In genomic region chr6:139323511-139324445, GRCh38 we compare ENCODE assay signal across 8 cellular contexts. TPM values are rescaled to one million over a fixed set of nuclear protein-coding genes. Genes with fewer than 3 reads are reported as not detected.
A peak's percentile ranks its signal among the peaks of the same experiment; 100 is the strongest.
DNase-seq lines count a peak whose midpoint lies in the region; ATAC-seq lines count a peak whose summit lies in the region.

No MANE protein-coding gene starts in this region.

- no peaks in the 10 kb centered on the region for H3K27me3 Mint-ChIP-seq in activated T-helper 1 cell treated with anti-CD3 and anti-CD28 coated beads, Interleukin-12 subunit alpha, Interleukin-12 subunit beta, Interleukin-2, Interleukin-4 antibody, amounts not matched to agents 30 ng/mL and 10 ng/mL and 1 ng/mL, durations not matched to agents 14 hours and 24 hours and 36 hours (ENCODE audit: insufficient read depth)

- DNase-seq in GF-D8 (lab: John Stamatoyannopoulos, UW): peak; percentile 98
- peak; percentile 95 for DNase-seq in RPMI8226
- DNase-seq in activated T-helper 1 cell treated with anti-CD3 and anti-CD28 coated beads, Interleukin-12 subunit alpha, Interleukin-12 subunit beta, Interleukin-2, Interleukin-4 antibody, amounts not matched to agents 30 ng/mL and 10 ng/mL and 1 ng/mL, durations not matched to agents 14 hours and 24 hours and 36 hours (ENCODE audit: low spot score): peak; percentile 70
- peak; percentile 36 for DNase-seq in glomerular visceral epithelial cell (ENCODE audit: extremely low spot score)
- peak; percentile 55 for DNase-seq in pulmonary artery endothelial cell (ENCODE audit: low read depth, low spot score)
- no peak for DNase-seq in ACHN

- peak; percentile 30 for ATAC-seq in HG02642 (IDR thresholded peaks at IDR 0.05; ENCODE audit: poor library complexity, unreplicated experiment)

- intact Hi-C loops in activated T-helper 1 cell treated with anti-CD3 and anti-CD28 coated beads, Interleukin-12 subunit alpha, Interleukin-12 subunit beta, Interleukin-2, Interleukin-4 antibody, amounts not matched to agents 30 ng/mL and 10 ng/mL and 1 ng/mL, durations not matched to agents 14 hours and 24 hours and 36 hours (cut with micrococcal nuclease): loop anchor here (1.0 to 5.0 kb wide), 6 partner anchors 15 to 295 kb away; partner anchors contain the start of genes ABRACL and TXLNB

- no peak overlapping the region for H3K27ac ChIP-seq in urinary bladder (ENCODE audit: low read depth)

- peak overlapping the region; percentile 63 for H3K4me3 Mint-ChIP-seq in activated T-helper 1 cell treated with anti-CD3 and anti-CD28 coated beads, Interleukin-12 subunit alpha, Interleukin-12 subunit beta, Interleukin-2, Interleukin-4 antibody, amounts not matched to agents 30 ng/mL and 10 ng/mL and 1 ng/mL, durations not matched to agents 14 hours and 24 hours and 36 hours

- no peaks in the 10 kb centered on the region for H3K36me3 ChIP-seq in urinary bladder (ENCODE audit: insufficient read depth)

- H3K36me3 Mint-ChIP-seq in activated T-helper 1 cell treated with anti-CD3 and anti-CD28 coated beads, Interleukin-12 subunit alpha, Interleukin-12 subunit beta, Interleukin-2, Interleukin-4 antibody, amounts not matched to agents 30 ng/mL and 10 ng/mL and 1 ng/mL, durations not matched to agents 14 hours and 24 hours and 36 hours (ENCODE audit: low read depth): peaks cover 19% of the 10 kb centered on the region

- peaks cover 25% of the 10 kb centered on the region for H3K9me3 Mint-ChIP-seq in activated T-helper 1 cell treated with anti-CD3 and anti-CD28 coated beads, Interleukin-12 subunit alpha, Interleukin-12 subunit beta, Interleukin-2, Interleukin-4 antibody, amounts not matched to agents 30 ng/mL and 10 ng/mL and 1 ng/mL, durations not matched to agents 14 hours and 24 hours and 36 hours

- peak overlapping the region; percentile 90 for H3K27ac Mint-ChIP-seq in activated T-helper 1 cell treated with anti-CD3 and anti-CD28 coated beads, Interleukin-12 subunit alpha, Interleukin-12 subunit beta, Interleukin-2, Interleukin-4 antibody, amounts not matched to agents 30 ng/mL and 10 ng/mL and 1 ng/mL, durations not matched to agents 14 hours and 24 hours and 36 hours

- in situ Hi-C loops in ACHN (cut with HindIII; ENCODE audit: low pct_ligation_motif_present, low pct_unique_long_range_greater_than_20kb, low sequenced_read_pairs): no loop called here

- peak overlapping the region; percentile 18 for H3K4me3 ChIP-seq in urinary bladder (ENCODE audit: low read depth, low read length)

- H3K4me1 Mint-ChIP-seq in activated T-helper 1 cell treated with anti-CD3 and anti-CD28 coated beads, Interleukin-12 subunit alpha, Interleukin-12 subunit beta, Interleukin-2, Interleukin-4 antibody, amounts not matched to agents 30 ng/mL and 10 ng/mL and 1 ng/mL, durations not matched to agents 14 hours and 24 hours and 36 hours (ENCODE audit: low read depth): peaks cover 43% of the 10 kb centered on the region

- WGBS in urinary bladder: 37% methylated on average over 22 of the region's 22 CpGs

- H3K4me1 ChIP-seq in urinary bladder (ENCODE audit: insufficient read depth): no peaks in the 10 kb centered on the region

RNA-seq across cellular contexts. Expression of gene TXLNB, which starts 32.0 kb away (rescaled TPM):
- 0.08 TPM in 1 of 2 replicates, not detected in the other for total RNA-seq in activated T-helper 1 cell treated with anti-CD3 and anti-CD28 coated beads, Interleukin-12 subunit alpha, Interleukin-12 subunit beta, Interleukin-2, Interleukin-4 antibody, amounts not matched to agents 30 ng/mL and 10 ng/mL and 1 ng/mL, durations not matched to agents 14 hours and 24 hours and 36 hours
- total RNA-seq in pulmonary artery endothelial cell: 0.07 and 0.21 TPM in 2 replicates
- total RNA-seq in urinary bladder: 8.0 TPM
- 0.58 TPM for polyA plus RNA-seq in urinary bladder

RNA-seq across cellular contexts. Expression of gene CITED2, which starts 50.7 kb away (rescaled TPM):
- total RNA-seq in activated T-helper 1 cell treated with anti-CD3 and anti-CD28 coated beads, Interleukin-12 subunit alpha, Interleukin-12 subunit beta, Interleukin-2, Interleukin-4 antibody, amounts not matched to agents 30 ng/mL and 10 ng/mL and 1 ng/mL, durations not matched to agents 14 hours and 24 hours and 36 hours: 72.5 and 73.7 TPM in 2 replicates
- total RNA-seq in pulmonary artery endothelial cell: 44.4 and 52.2 TPM in 2 replicates
- total RNA-seq in urinary bladder: 32.4 TPM
- 70.8 TPM for polyA plus RNA-seq in urinary bladder
